Comparison of ENCODE assay signal across 8 cellular contexts in genomic region chr1:24392604-24392946, GRCh38. TPM values are rescaled to one million over a fixed set of nuclear protein-coding genes. Genes with fewer than 3 reads are reported as not detected.
DNase-seq lines count a peak whose midpoint lies in the region; ATAC-seq, FAIRE-seq and TF ChIP-seq lines count a peak whose summit lies in the region.

No MANE protein-coding gene starts in this region.

- H4K20me1 ChIP-seq in astrocyte (ENCODE audit: insufficient read depth, low read length) = no peaks in the 10 kb centered on the region

- ATAC-seq in HG02642 (IDR thresholded peaks at IDR 0.05; ENCODE audit: poor library complexity, unreplicated experiment) (no peak), HG03139 (IDR thresholded peaks at IDR 0.05; ENCODE audit: unreplicated experiment) (no peak), HG03280 (IDR thresholded peaks at IDR 0.05; ENCODE audit: unreplicated experiment) (no peak)

- no peak overlapping the region for H2AFZ ChIP-seq in astrocyte (ENCODE audit: low read depth, low read length)
- H2AFZ ChIP-seq in trophoblast cell (ENCODE audit: insufficient read depth, low read length, poor library complexity) = no peak overlapping the region

- POLR2A ChIA-PET in CD8-positive, alpha-beta memory T cell (lab: Charles Lee) = interaction anchor here (0.8 to 2.2 kb wide), 4 partner anchors 23 to 242 kb away, joined by 3 to 13 read pairs (median 4); partner anchors contain the start of gene NIPAL3

- no peak overlapping the region for H4K8ac ChIP-seq in trophoblast cell (ENCODE audit: low read depth, low read length)

- no peaks in the 10 kb centered on the region for H3K79me1 ChIP-seq in trophoblast cell (ENCODE audit: low read length)

- no peak overlapping the region for H3K18ac ChIP-seq in trophoblast cell (ENCODE audit: low read length)

- H3K27ac ChIP-seq in CD8-positive, alpha-beta memory T cell (ENCODE audit: low read depth, low read length) = no peak overlapping the region
- peak overlapping the region; percentile 36 for H3K27ac ChIP-seq in HUES48 (ENCODE audit: low read depth, low read length)
- no peak overlapping the region for H3K27ac ChIP-seq in astrocyte (ENCODE audit: low read depth, low read length)
- H3K27ac ChIP-seq in trophoblast cell (ENCODE audit: low read depth, low read length) = no peak overlapping the region

- no CpG with 5 or more reads among the region's 4 CpGs for WGBS in trophoblast cell (ENCODE audit: extremely low coverage, insufficient coverage, insufficient read length)

- FAIRE-seq in astrocyte (lab: Jason Lieb, UNC) = no peak

- CTCF ChIA-PET in CD8-positive, alpha-beta memory T cell (lab: Charles Lee) = interaction anchor here (0.9 to 7.2 kb wide), 20 partner anchors 11 to 438 kb away, joined by 3 to 276 read pairs (median 8); partner anchors contain the start of genes IFNLR1 and NIPAL3

- H4K12ac ChIP-seq in trophoblast cell (ENCODE audit: low read depth, low read length) = no peak overlapping the region

- no peak overlapping the region for H3K23ac ChIP-seq in trophoblast cell (ENCODE audit: low read length)

- H2AK5ac ChIP-seq in trophoblast cell (ENCODE audit: low read length) = no peak overlapping the region

- no peak overlapping the region for H3K4me3 ChIP-seq in CD8-positive, alpha-beta memory T cell (ENCODE audit: low read length)
- H3K4me3 ChIP-seq in HUES48 (ENCODE audit: low read depth, low read length) = no peak overlapping the region
- no peak overlapping the region for H3K4me3 ChIP-seq in astrocyte (ENCODE audit: insufficient read depth, low read depth, low read length)
- H3K4me3 ChIP-seq in trophoblast cell (ENCODE audit: low read depth, low read length) = no peak overlapping the region

- no peak overlapping the region for H3K4me2 ChIP-seq in astrocyte (ENCODE audit: low read length)
- H3K4me2 ChIP-seq in trophoblast cell (ENCODE audit: low read length) = no peak overlapping the region

- H3K4ac ChIP-seq in trophoblast cell (ENCODE audit: low read depth, low read length) = no peak overlapping the region

- H2BK5ac ChIP-seq in trophoblast cell (ENCODE audit: low read depth, low read length, poor library complexity) = peak overlapping the region; percentile 23

- no peaks in the 10 kb centered on the region for H3K9me3 ChIP-seq in CD8-positive, alpha-beta memory T cell (ENCODE audit: low read length)
- no peaks in the 10 kb centered on the region for H3K9me3 ChIP-seq in HUES48 (ENCODE audit: control insufficient read depth, insufficient read depth, low read length)
- no peaks in the 10 kb centered on the region for H3K9me3 ChIP-seq in astrocyte (ENCODE audit: insufficient read depth, low read depth, low read length)
- no peaks in the 10 kb centered on the region for H3K9me3 ChIP-seq in trophoblast cell (ENCODE audit: insufficient read depth, low read depth, low read length)

- no peak for TF ChIP-seq CTCF in astrocyte (IDR thresholded peaks at IDR 0.05; ENCODE audit: insufficient read depth, low read depth, low read length)

- H3K27ac Mint-ChIP-seq in CD8-positive, alpha-beta memory T cell = peak overlapping the region; percentile 86 to 99 (median 97)
- H3K27ac Mint-ChIP-seq in astrocyte (ENCODE audit: unreplicated experiment) = peak overlapping the region; percentile 22

- no peaks in the 10 kb centered on the region for H3K9me3 Mint-ChIP-seq in CD8-positive, alpha-beta memory T cell
- no peaks in the 10 kb centered on the region for H3K9me3 Mint-ChIP-seq in astrocyte (ENCODE audit: unreplicated experiment)

- peaks cover 0 to 2% of the 10 kb centered on the region in 2 donors for H3K27me3 Mint-ChIP-seq in CD8-positive, alpha-beta memory T cell
- H3K27me3 Mint-ChIP-seq in astrocyte (ENCODE audit: low read depth, unreplicated experiment) = no peaks in the 10 kb centered on the region

- H3K4me3 Mint-ChIP-seq in CD8-positive, alpha-beta memory T cell = peak overlapping the region; percentile 73 to 91 (median 80)
- no peak overlapping the region for H3K4me3 Mint-ChIP-seq in astrocyte (ENCODE audit: unreplicated experiment)

- DNase-seq in CD8-positive, alpha-beta memory T cell = no peak
- DNase-seq in astrocyte (ENCODE audit: low read depth) (no peak), trophoblast cell (no peak), DMS114 treated with DMSO at 0.1 percent for 48 hours (lab: John Stamatoyannopoulos, UW; ENCODE audit: unreplicated experiment) (no peak)

- no peak overlapping the region for H3K14ac ChIP-seq in trophoblast cell (ENCODE audit: low read length)

- no peaks in the 10 kb centered on the region for H3K27me3 ChIP-seq in CD8-positive, alpha-beta memory T cell (ENCODE audit: insufficient read depth, low read length, poor library complexity, severe bottlenecking)
- no peaks in the 10 kb centered on the region for H3K27me3 ChIP-seq in HUES48 (ENCODE audit: control insufficient read depth, insufficient read depth, low read length)
- no peaks in the 10 kb centered on the region for H3K27me3 ChIP-seq in astrocyte (ENCODE audit: insufficient read depth, low read length)
- H3K27me3 ChIP-seq in trophoblast cell (ENCODE audit: insufficient read depth, low read length) = no peaks in the 10 kb centered on the region

- peaks cover 23 to 27% (median 25%) of the 10 kb centered on the region in 3 donors for H3K4me1 Mint-ChIP-seq in CD8-positive, alpha-beta memory T cell
- peaks cover 34% of the 10 kb centered on the region for H3K4me1 Mint-ChIP-seq in astrocyte (ENCODE audit: low read depth, unreplicated experiment)

- H3K36me3 Mint-ChIP-seq in CD8-positive, alpha-beta memory T cell = peaks cover 0 to 3% (median 0%) of the 10 kb centered on the region in 3 donors
- H3K36me3 Mint-ChIP-seq in astrocyte (ENCODE audit: low read depth, unreplicated experiment) = no peaks in the 10 kb centered on the region

- peaks cover 33% of the 10 kb centered on the region for H3K4me1 ChIP-seq in CD8-positive, alpha-beta memory T cell (ENCODE audit: insufficient read depth, low read length)
- H3K4me1 ChIP-seq in HUES48 (ENCODE audit: control insufficient read depth, insufficient read depth, low read length) (peaks cover 24% of the 10 kb centered on the region), astrocyte (ENCODE audit: insufficient read depth, low read length) (peaks cover 20% of the 10 kb centered on the region), trophoblast cell (ENCODE audit: control insufficient read depth in 1 of 2, insufficient read depth in 2 of 2, low read length in 2 of 2) (no peaks in the 10 kb centered on the region)

- H3K79me2 ChIP-seq in astrocyte (ENCODE audit: insufficient read depth, low read length) (no peaks in the 10 kb centered on the region), trophoblast cell (ENCODE audit: control insufficient read depth, insufficient read depth, low read length, poor library complexity) (no peaks in the 10 kb centered on the region)

- no peaks in the 10 kb centered on the region for H3K36me3 ChIP-seq in CD8-positive, alpha-beta memory T cell (ENCODE audit: insufficient read depth, low read length)
- H3K36me3 ChIP-seq in HUES48 (ENCODE audit: control insufficient read depth, insufficient read depth, low read length) (no peaks in the 10 kb centered on the region), astrocyte (ENCODE audit: insufficient read depth, low read length) (no peaks in the 10 kb centered on the region), trophoblast cell (ENCODE audit: control insufficient read depth in 1 of 2, insufficient read depth in 2 of 2, low read length in 2 of 2) (peaks cover 1 to 4% of the 10 kb centered on the region in 2 experiments)

- H4K91ac ChIP-seq in trophoblast cell (ENCODE audit: low read depth, low read length) = no peak overlapping the region

- no peak overlapping the region for H2BK120ac ChIP-seq in trophoblast cell (ENCODE audit: insufficient read depth, low read length, poor library complexity)

- H2BK12ac ChIP-seq in trophoblast cell (ENCODE audit: low read length) = no peak overlapping the region

- H3K9ac ChIP-seq in HUES48 (ENCODE audit: low read depth, low read length) (no peak overlapping the region), astrocyte (ENCODE audit: low read length) (no peak overlapping the region), trophoblast cell (ENCODE audit: low read length) (no peak overlapping the region)

RNA-seq across cellular contexts. Expression of gene STPG1, which starts 21.0 kb away (rescaled TPM):
- total RNA-seq in CD8-positive, alpha-beta memory T cell = 1 to 10 TPM; 5.1 to 5.6 TPM
- polyA plus RNA-seq in CD8-positive, alpha-beta memory T cell = 4.9 TPM
- total RNA-seq in astrocyte = 9.2 and 9.5 TPM in 2 replicates
- polyA plus RNA-seq in trophoblast cell (2013) = 6.1 and 6.6 TPM in 2 replicates

RNA-seq across cellular contexts. Expression of gene NIPAL3, which starts 23.0 kb away (rescaled TPM):
- total RNA-seq in CD8-positive, alpha-beta memory T cell = 10 to 100 TPM; 31.3 to 33.2 TPM
- polyA plus RNA-seq in CD8-positive, alpha-beta memory T cell = 55.5 TPM
- 45.1 and 47.2 TPM in 2 replicates for total RNA-seq in astrocyte
- 17.7 and 18.4 TPM in 2 replicates for polyA plus RNA-seq in trophoblast cell (2013)
